In genomic region chr2:74646201-74646600, GRCh38 we compare ENCODE assay signal across 18 cellular contexts. TPM values are rescaled to one million over a fixed set of nuclear protein-coding genes. Genes with fewer than 3 reads are reported as not detected.
"Had no signal": no experiment of that assay in that cellular context is flagged by ENCODE, and none has a peak within 500 bp of the region (broad histone marks: within the 10 kb centered on the region; RNA-seq: fewer than 3 reads in every experiment).

No MANE protein-coding gene starts in this region.

- DNase-seq: activated CD4-positive, alpha-beta T cell treated with anti-CD3 and anti-CD28 coated beads, Interleukin-2, amount 50 U/mL, for 4 hours; activated naive CD4-positive, alpha-beta T cell treated with anti-CD3 and anti-CD28 coated beads for 36 hours; left colon; naive thymus-derived CD4-positive, alpha-beta T cell; ovary; right lobe of liver; stomach; T-helper 17 cell; testis had no signal

- ATAC-seq: left colon; naive thymus-derived CD4-positive, alpha-beta T cell; right lobe of liver; T-helper 17 cell had no signal

- H3K36me3 ChIP-seq: cardiac muscle cell, ovary, right lobe of liver, stomach had no signal

- H3K4me2 ChIP-seq: smooth muscle cell had no signal

- H3K27ac Mint-ChIP-seq: activated naive CD4-positive, alpha-beta T cell treated with anti-CD3 and anti-CD28 coated beads for 36 hours; activated T-helper 2 cell treated with anti-CD3 and anti-CD28 coated beads, Interferon-gamma antibody, Interleukin-2, Interleukin-4, amounts not matched to agents 10 μg/mL and 5 μg/mL and 100 μg/mL, durations not matched to agents 14 hours and 24 hours and 36 hours; T-helper 17 cell had no signal

- H3K4me1 ChIP-seq: right lobe of liver, stomach, testis had no signal

- H3K4me1 Mint-ChIP-seq: T-helper 17 cell had no signal

- H3K27me3 ChIP-seq: ovary, testis had no signal

- H3K9me3 Mint-ChIP-seq: activated naive CD4-positive, alpha-beta T cell treated with anti-CD3 and anti-CD28 coated beads for 36 hours; activated T-helper 2 cell treated with anti-CD3 and anti-CD28 coated beads, Interferon-gamma antibody, Interleukin-2, Interleukin-4, amounts not matched to agents 10 μg/mL and 5 μg/mL and 100 μg/mL, durations not matched to agents 14 hours and 24 hours and 36 hours had no signal

- H3K4me3 ChIP-seq: cardiac muscle cell, ovary, right lobe of liver, smooth muscle cell, stomach, testis had no signal

- H3K9me3 ChIP-seq: ovary, right lobe of liver, stomach, testis had no signal

- FAIRE-seq: astrocyte, colon, endometrium, islet of Langerhans had no signal

- H3K27ac ChIP-seq: cardiac muscle cell, ovary, right lobe of liver, stomach, testis had no signal

- H3K4me3 Mint-ChIP-seq: activated naive CD4-positive, alpha-beta T cell treated with anti-CD3 and anti-CD28 coated beads for 36 hours; naive thymus-derived CD4-positive, alpha-beta T cell; T-helper 17 cell had no signal

RNA-seq across cellular contexts. Expression of gene M1AP, which starts 1.9 kb away (rescaled TPM):
- total RNA-seq: activated T-helper 2 cell treated with anti-CD3 and anti-CD28 coated beads, Interferon-gamma antibody, Interleukin-2, Interleukin-4, amounts not matched to agents 10 μg/mL and 5 μg/mL and 100 μg/mL, durations not matched to agents 14 hours and 24 hours and 36 hours; cardiac muscle cell; lung microvascular endothelial cell; pulmonary artery endothelial cell; right lobe of liver had no signal
- polyA plus RNA-seq: cardiac muscle cell; naive thymus-derived CD4-positive, alpha-beta T cell had no signal
